ENCODE assay signal across 35 cellular contexts in the genomic region with DNA sequence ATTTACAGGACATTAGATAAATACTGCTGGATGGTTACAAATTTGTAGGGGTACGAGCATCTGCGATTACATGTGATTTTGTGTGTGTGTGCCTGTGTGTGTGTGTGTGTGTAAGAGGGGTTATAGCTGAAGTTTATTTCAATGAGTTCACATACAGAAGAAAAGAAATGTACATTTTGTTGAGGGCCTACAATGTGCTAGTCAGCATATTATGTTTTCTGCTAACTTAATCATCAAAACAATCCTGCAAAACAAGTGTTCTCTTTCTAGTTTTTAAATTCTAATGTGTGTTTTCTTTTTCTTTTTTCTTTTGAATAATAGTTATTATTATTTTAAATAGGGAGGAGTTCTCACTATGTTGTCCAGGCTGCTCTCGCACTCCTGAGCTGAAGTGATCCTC.
"Had no signal": no experiment of that assay in that cellular context is flagged by ENCODE, and none has a peak within 500 bp of the region (broad histone marks: within the 10 kb centered on the region; RNA-seq: fewer than 3 reads in every experiment).

No MANE protein-coding gene starts in this region.

- H3K27ac Mint-ChIP-seq: activated B cell treated with CpG ODN at 0.5 μM for 24 hours; activated CD4-positive, alpha-beta T cell treated with anti-CD3 and anti-CD28 coated beads, Interleukin-2, amount 10 ng/mL, durations not matched to agents 24 days and 14 days; activated CD8-positive, alpha-beta T cell treated with anti-CD3 and anti-CD28 coated beads for 36 hours; activated naive CD8-positive, alpha-beta T cell; activated naive CD8-positive, alpha-beta T cell treated with anti-CD3 and anti-CD28 coated beads, Interleukin-2, amount 50 U/mL, for 24 hours; activated T-helper 17 cell treated with anti-CD3 and anti-CD28 coated beads, Interleukin-2, amount 50 U/mL, for 72 hours; effector memory CD8-positive, alpha-beta T cell; T-helper 17 cell; T-helper 2 cell treated with Interferon-gamma antibody and Interleukin-4, amounts not matched to agents 5 μg/mL and 100 μg/mL, for 36 hours had no signal

- H3K4me3 Mint-ChIP-seq: activated B cell treated with CpG ODN at 0.5 μM for 24 hours; activated CD4-positive, alpha-beta T cell treated with anti-CD3 and anti-CD28 coated beads, Interleukin-2, amount 10 ng/mL, durations not matched to agents 24 days and 14 days; activated CD8-positive, alpha-beta T cell treated with anti-CD3 and anti-CD28 coated beads for 36 hours; activated naive CD8-positive, alpha-beta T cell; activated naive CD8-positive, alpha-beta T cell treated with anti-CD3 and anti-CD28 coated beads, Interleukin-2, amount 50 U/mL, for 24 hours; activated T-cell treated with anti-CD3 and anti-CD28 coated beads, Interleukin-2, amount 50 U/mL, for 4 hours; activated T-helper 17 cell treated with anti-CD3 and anti-CD28 coated beads, Interleukin-2, amount 50 U/mL, for 72 hours; effector memory CD8-positive, alpha-beta T cell; T-helper 17 cell; T-helper 2 cell treated with Interferon-gamma antibody and Interleukin-4, amounts not matched to agents 5 μg/mL and 100 μg/mL, for 36 hours had no signal

- DNase-seq: activated B cell treated with CpG ODN at 0.5 μM for 24 hours; activated CD4-positive, alpha-beta T cell treated with anti-CD3 and anti-CD28 coated beads, Interleukin-2, amount 10 ng/mL, durations not matched to agents 24 days and 14 days; activated CD4-positive, alpha-beta T cell treated with anti-CD3 and anti-CD28 coated beads, Interleukin-2, amount 50 U/mL, for 4 hours; activated CD8-positive, alpha-beta memory T cell treated with anti-CD3 and anti-CD28 coated beads for 24 hours; activated CD8-positive, alpha-beta T cell treated with anti-CD3 and anti-CD28 coated beads for 36 hours; activated effector memory CD4-positive, alpha-beta T cell treated with Interleukin-2 at 50 U/mL for 16 hours; activated gamma-delta T cell treated with Interleukin-2 at 50 U/mL for 16 hours; activated naive CD4-positive, alpha-beta T cell treated with anti-CD3 and anti-CD28 coated beads, Interleukin-2, amount 50 U/mL, for 16 hours; activated naive CD4-positive, alpha-beta T cell treated with Interleukin-2 at 50 U/mL for 16 hours; activated naive CD8-positive, alpha-beta T cell treated with anti-CD3 and anti-CD28 coated beads, Interleukin-2, amount 50 U/mL, for 24 hours; activated T-cell treated with anti-CD3 and anti-CD28 coated beads, Interleukin-2, amount 50 U/mL, for 4 hours; adrenal gland; amygdala; aorta; body of pancreas; caudate nucleus; cortex of kidney; dermis blood vessel endothelial cell; effector CD4-positive, alpha-beta T cell; effector memory CD8-positive, alpha-beta T cell; esophagus squamous epithelium; foreskin melanocyte; heart right ventricle; T-helper 1 cell; T-helper 17 cell; T1000; WERI-Rb-1 had no signal

- H3K36me3 ChIP-seq: adrenal gland, esophagus squamous epithelium, gastroesophageal sphincter, heart right ventricle, WERI-Rb-1 had no signal

- H3K4me1 ChIP-seq: gastroesophageal sphincter had no signal

- H3K9me3 ChIP-seq: adrenal gland, body of pancreas, esophagus squamous epithelium, gastroesophageal sphincter, heart right ventricle had no signal

- H3K4me1 Mint-ChIP-seq: activated B cell treated with CpG ODN at 0.5 μM for 24 hours; activated CD4-positive, alpha-beta T cell treated with anti-CD3 and anti-CD28 coated beads, Interleukin-2, amount 10 ng/mL, durations not matched to agents 24 days and 14 days; activated T-helper 17 cell treated with anti-CD3 and anti-CD28 coated beads, Interleukin-2, amount 50 U/mL, for 72 hours had no signal

- H3K27ac ChIP-seq: adrenal gland, body of pancreas, epithelial cell of prostate, esophagus squamous epithelium, gastroesophageal sphincter, heart right ventricle, WERI-Rb-1 had no signal

- H3K27me3 Mint-ChIP-seq: activated B cell treated with CpG ODN at 0.5 μM for 24 hours; activated CD4-positive, alpha-beta T cell treated with anti-CD3 and anti-CD28 coated beads, Interleukin-2, amount 10 ng/mL, durations not matched to agents 24 days and 14 days; activated CD8-positive, alpha-beta T cell treated with anti-CD3 and anti-CD28 coated beads for 36 hours; activated naive CD8-positive, alpha-beta T cell; activated naive CD8-positive, alpha-beta T cell treated with anti-CD3 and anti-CD28 coated beads, Interleukin-2, amount 50 U/mL, for 24 hours; activated T-helper 17 cell treated with anti-CD3 and anti-CD28 coated beads, Interleukin-2, amount 50 U/mL, for 72 hours; effector memory CD8-positive, alpha-beta T cell; T-helper 17 cell had no signal

- H3K27me3 ChIP-seq: adrenal gland, body of pancreas, esophagus squamous epithelium, gastroesophageal sphincter, heart right ventricle had no signal

- ATAC-seq: activated CD4-positive, CD25-positive, alpha-beta regulatory T cell treated with anti-CD3 and anti-CD28 coated beads, Interleukin-2, amount 50 U/mL, for 24 hours; activated CD8-positive, alpha-beta T cell treated with anti-CD3 and anti-CD28 coated beads for 36 hours; activated naive CD8-positive, alpha-beta T cell treated with anti-CD3 and anti-CD28 coated beads, Interleukin-2, amount 50 U/mL, for 24 hours; activated T-cell treated with anti-CD3 and anti-CD28 coated beads, Interleukin-2, amount 50 U/mL, for 4 hours; activated T-helper 17 cell treated with anti-CD3 and anti-CD28 coated beads, Interleukin-2, amount 50 U/mL, for 72 hours; body of pancreas; effector memory CD8-positive, alpha-beta T cell; gastroesophageal sphincter; heart right ventricle; T-helper 17 cell had no signal

- FAIRE-seq: colon, endothelial cell of umbilical vein had no signal

- H3K4me3 ChIP-seq: adrenal gland, body of pancreas, esophagus squamous epithelium, gastroesophageal sphincter, heart right ventricle had no signal

- H3K9me3 Mint-ChIP-seq: activated B cell treated with CpG ODN at 0.5 μM for 24 hours; activated CD4-positive, alpha-beta T cell treated with anti-CD3 and anti-CD28 coated beads, Interleukin-2, amount 10 ng/mL, durations not matched to agents 24 days and 14 days; activated CD8-positive, alpha-beta T cell treated with anti-CD3 and anti-CD28 coated beads for 36 hours; activated T-cell treated with anti-CD3 and anti-CD28 coated beads, Interleukin-2, amount 50 U/mL, for 4 hours; activated T-helper 17 cell treated with anti-CD3 and anti-CD28 coated beads, Interleukin-2, amount 50 U/mL, for 72 hours; effector memory CD8-positive, alpha-beta T cell; T-helper 2 cell treated with Interferon-gamma antibody and Interleukin-4, amounts not matched to agents 5 μg/mL and 100 μg/mL, for 36 hours had no signal
